ENCODE assay signal across 19 cellular contexts in genomic region chr3:53075743-53076140, GRCh38. TPM values are rescaled to one million over a fixed set of nuclear protein-coding genes. Genes with fewer than 3 reads are reported as not detected.
DNase-seq lines count a peak whose midpoint lies in the region; TF ChIP-seq lines count a peak whose summit lies in the region.
"Had no signal": no experiment of that assay in that cellular context is flagged by ENCODE, and none has a peak within 500 bp of the region (broad histone marks: within the 10 kb centered on the region; RNA-seq: fewer than 3 reads in every experiment).

No MANE protein-coding gene starts in this region.

- no peak overlapping the region for H3T11ph ChIP-seq in H9 (ENCODE audit: low read length)

- H3K9ac ChIP-seq in H9 (ENCODE audit: extremely low read depth, insufficient read length, low read length) = no peak overlapping the region

- H3K27ac ChIP-seq in H9 (ENCODE audit: insufficient read length, low read depth, low read length) = no peak overlapping the region
- no peak overlapping the region for H3K27ac ChIP-seq in sigmoid colon
- H3K27ac ChIP-seq: SJCRH30 had no signal

- no peak overlapping the region for H2AFZ ChIP-seq in H9 (ENCODE audit: low read length)

- H2AK5ac ChIP-seq in H9 (ENCODE audit: insufficient read length, low read length) = no peak overlapping the region

- no peak overlapping the region for H4K5ac ChIP-seq in H9 (ENCODE audit: insufficient read length, low read depth, low read length)

- no peaks in the 10 kb centered on the region for H4K20me1 ChIP-seq in H9 (ENCODE audit: control insufficient read depth, insufficient read depth, insufficient read length)

- H3K27ac Mint-ChIP-seq in H9 = no peak overlapping the region
- peak overlapping the region; percentile 9 for H3K27ac Mint-ChIP-seq in dendritic cell treated with granulocyte-macrophage colony-stimulating factor and Interleukin-4, amounts not matched to agents 40 ng/mL and 50 ng/mL, for 4 days
- H3K27ac Mint-ChIP-seq: HFFc6 had no signal

- TF ChIP-seq EP300 in sigmoid colon (IDR thresholded peaks at IDR 0.05) = no peak

- peak; percentile 8 for DNase-seq in NOMO-1 treated with DMSO at 0.1 percent for 48 hours (lab: John Stamatoyannopoulos, UW; ENCODE audit: unreplicated experiment)
- no peak for DNase-seq in NOMO-1 (lab: John Stamatoyannopoulos, UW; ENCODE audit: unreplicated experiment in 2 of 2)
- peak; percentile 17 for DNase-seq in H9
- DNase-seq in sigmoid colon = peak; percentile 32
- no peak for DNase-seq in activated CD4-positive, CD25-positive, alpha-beta regulatory T cell treated with anti-CD3 and anti-CD28 coated beads, Interleukin-2, amount 50 U/mL, for 72 hours
- DNase-seq in KG1 (lab: John Stamatoyannopoulos, UW) = no peak
- no peak for DNase-seq in NCI-H526 (lab: John Stamatoyannopoulos, UW)
- DNase-seq: 8988T, DMS53, EL, HFFc6, IMR-90, MM.1S, NCI-H1105 treated with DMSO at 0.1 percent for 48 hours, NCI-H1694, NCI-H2081 treated with DMSO at 0.1 percent for 48 hours, NCI-H774, SJCRH30 had no signal

- H3K4me1 ChIP-seq in H9 (ENCODE audit: insufficient read depth, low read length) = no peaks in the 10 kb centered on the region; the same call in 1 of the 2 replicates
- peaks cover 4 to 14% (median 12%) of the 10 kb centered on the region in 4 donors for H3K4me1 ChIP-seq in sigmoid colon

- H3K9me3 ChIP-seq in H9 (ENCODE audit: control insufficient read depth, low read depth, low read length) (no peaks in the 10 kb centered on the region), sigmoid colon (no peaks in the 10 kb centered on the region)
- H3K9me3 ChIP-seq: SJCRH30 had no signal

- no peaks in the 10 kb centered on the region for H3K27me3 ChIP-seq in H9 (ENCODE audit: insufficient read depth, low read length)
- H3K27me3 ChIP-seq in sigmoid colon = no peaks in the 10 kb centered on the region
- H3K27me3 ChIP-seq: SJCRH30 had no signal

- no peak overlapping the region for H3K4ac ChIP-seq in H9 (ENCODE audit: low read depth, low read length)

- no peaks in the 10 kb centered on the region for H3K36me3 ChIP-seq in sigmoid colon
- H3K36me3 ChIP-seq: SJCRH30 had no signal

- no peak overlapping the region for H2BK12ac ChIP-seq in H9 (ENCODE audit: insufficient read length, low read depth, low read length)

- H3K23me2 ChIP-seq in H9 (ENCODE audit: insufficient read length, low read depth, low read length, poor library complexity, severe bottlenecking) = peaks cover 5% of the 10 kb centered on the region

- H3K36me3 Mint-ChIP-seq in H9 (ENCODE audit: insufficient read depth in 1 of 3, low read depth in 3 of 3) = no peaks in the 10 kb centered on the region
- H3K36me3 Mint-ChIP-seq in dendritic cell treated with granulocyte-macrophage colony-stimulating factor and Interleukin-4, amounts not matched to agents 40 ng/mL and 50 ng/mL, for 4 days (ENCODE audit: low read depth) = peaks cover 6% of the 10 kb centered on the region

- no peak overlapping the region for H3K56ac ChIP-seq in H9 (ENCODE audit: insufficient read length, low read depth, low read length)

- H3K4me3 ChIP-seq in sigmoid colon = no peak overlapping the region
- H3K4me3 ChIP-seq: SJCRH30 had no signal

- H3K79me1 ChIP-seq in H9 (ENCODE audit: insufficient read depth, low read depth, low read length, poor library complexity, severe bottlenecking) = no peaks in the 10 kb centered on the region

- H3K14ac ChIP-seq in H9 (ENCODE audit: insufficient read depth, low read length) = no peak overlapping the region

- H3K4me2 ChIP-seq in H9 (ENCODE audit: insufficient read depth, insufficient read length, low read length) = no peak overlapping the region

- no peak overlapping the region for H2BK20ac ChIP-seq in H9 (ENCODE audit: low read depth, low read length, poor library complexity, severe bottlenecking)

- peaks cover 10 to 16% of the 10 kb centered on the region in 2 experiments for H3K4me1 Mint-ChIP-seq in H9
- H3K4me1 Mint-ChIP-seq in dendritic cell treated with granulocyte-macrophage colony-stimulating factor and Interleukin-4, amounts not matched to agents 40 ng/mL and 50 ng/mL, for 4 days (ENCODE audit: low read depth) = peaks cover 23% of the 10 kb centered on the region

- TF ChIP-seq CTCF in H9 (conservative IDR thresholded peaks at IDR 0.05) (no peak), sigmoid colon (IDR thresholded peaks at IDR 0.05) (no peak)

- H3K27me3 Mint-ChIP-seq in H9 (ENCODE audit: low read depth) = peaks cover 12% of the 10 kb centered on the region
- no peaks in the 10 kb centered on the region for H3K27me3 Mint-ChIP-seq in dendritic cell treated with granulocyte-macrophage colony-stimulating factor and Interleukin-4, amounts not matched to agents 40 ng/mL and 50 ng/mL, for 4 days

- no peak overlapping the region for H2BK15ac ChIP-seq in H9 (ENCODE audit: low read depth, low read length)

- no peak overlapping the region for H2BK5ac ChIP-seq in H9 (ENCODE audit: insufficient read length, low read length)

- no peak overlapping the region for H3K4me3 Mint-ChIP-seq in H9
- no peak overlapping the region for H3K4me3 Mint-ChIP-seq in dendritic cell treated with granulocyte-macrophage colony-stimulating factor and Interleukin-4, amounts not matched to agents 40 ng/mL and 50 ng/mL, for 4 days
- H3K4me3 Mint-ChIP-seq: HFFc6 had no signal

- no peak for TF ChIP-seq POLR2A in sigmoid colon (IDR thresholded peaks at IDR 0.05)

- H3K9me3 Mint-ChIP-seq in H9 = no peaks in the 10 kb centered on the region
- no peaks in the 10 kb centered on the region for H3K9me3 Mint-ChIP-seq in dendritic cell treated with granulocyte-macrophage colony-stimulating factor and Interleukin-4, amounts not matched to agents 40 ng/mL and 50 ng/mL, for 4 days
- H3K9me3 Mint-ChIP-seq: HFFc6 had no signal

- H2BK120ac ChIP-seq in H9 (ENCODE audit: low read depth, low read length, poor library complexity, severe bottlenecking) = no peak overlapping the region

- intact Hi-C loops in dendritic cell treated with granulocyte-macrophage colony-stimulating factor and Interleukin-4, amounts not matched to agents 40 ng/mL and 50 ng/mL, for 4 days (cut with micrococcal nuclease) = no loop called here
- intact Hi-C loops in sigmoid colon (cut with DNase I) = no loop called here

- no CpG with 5 or more reads among the region's 3 CpGs for WGBS in H9 (ENCODE audit: extremely low coverage, insufficient read length, low lambda C conversion rate)
- 81 to 87% methylated on average over 3 of the region's 3 CpGs for WGBS in sigmoid colon, 2 donors

- no peak overlapping the region for H3K18ac ChIP-seq in H9 (ENCODE audit: insufficient read length, low read depth, low read length)

- no peaks in the 10 kb centered on the region for H3K79me2 ChIP-seq in H9 (ENCODE audit: insufficient read depth, low read length)

- H3K23ac ChIP-seq in H9 (ENCODE audit: insufficient read length, low read depth, low read length) = no peak overlapping the region

- no peak overlapping the region for H4K8ac ChIP-seq in H9 (replicated peaks; ENCODE audit: insufficient read length, low read depth, low read length)

- no peak overlapping the region for H4K91ac ChIP-seq in H9 (ENCODE audit: insufficient read length, low read depth, low read length)

RNA-seq across cellular contexts. Expression of gene SFMBT1, which starts 29.9 kb away (rescaled TPM):
- total RNA-seq in H9 (2021) (15.3 and 15.4 TPM in 2 replicates), sigmoid colon (10 to 100 TPM; 10.2 to 16.1 (median 14.9) TPM)
- 1 to 10 TPM; 4.8 to 7.3 (median 6.9) TPM for polyA plus RNA-seq in sigmoid colon

RNA-seq across cellular contexts. Expression of gene RFT1, which starts 54.5 kb away (rescaled TPM):
- total RNA-seq in H9 (2021) = 24.1 and 26.2 TPM in 2 replicates
- total RNA-seq in sigmoid colon = 1 to 10 TPM; 4.3 to 8.1 (median 6.9) TPM
- polyA plus RNA-seq in sigmoid colon = 10 to 100 TPM in 1 of 3 donors, 1 to 10 TPM in 2; 3.0 to 13.2 (median 3.0) TPM

Comparison
In these comparisons a context has a peak if more than half of its experiments do, and no peak if none do; other contexts are left out.
1. DNase-seq: peak in NOMO-1 treated with DMSO at 0.1 percent for 48 hours (single experiment), H9 (single experiment) and sigmoid colon (single experiment); none in NOMO-1 (0 of 2), activated CD4-positive, CD25-positive, alpha-beta regulatory T cell treated with anti-CD3 and anti-CD28 coated beads, Interleukin-2, amount 50 U/mL, for 72 hours (single experiment), KG1 (single experiment) and NCI-H526 (0 of 2).